In the genomic region with DNA sequence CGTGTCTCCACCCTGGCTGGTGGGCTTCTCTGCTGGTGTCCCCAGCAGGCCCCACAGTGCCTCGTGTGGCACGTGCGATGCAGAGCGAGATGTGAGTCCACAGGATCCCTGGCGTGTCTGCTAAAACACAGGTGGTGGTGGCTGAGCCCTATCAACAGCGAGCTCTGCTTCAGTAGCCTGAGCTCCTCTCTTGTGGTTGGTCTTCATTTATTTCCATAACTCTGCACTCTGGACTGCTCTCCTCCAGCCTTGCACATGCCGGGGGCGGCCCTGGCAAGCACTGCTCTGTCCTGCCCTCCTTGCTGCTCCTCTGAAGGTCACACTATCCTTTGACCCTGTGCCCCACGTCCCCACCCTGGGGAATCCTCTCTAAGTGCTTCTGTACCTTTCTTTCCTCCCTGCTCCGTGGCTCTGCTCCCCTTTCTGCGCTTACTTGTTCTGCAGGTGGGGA, we compare ENCODE assay signal across 17 cellular contexts. TPM values are rescaled to one million over a fixed set of nuclear protein-coding genes. Genes with fewer than 3 reads are reported as not detected.
DNase-seq lines count a peak whose midpoint lies in the region; ATAC-seq and TF ChIP-seq lines count a peak whose summit lies in the region.
"Had no signal": no experiment of that assay in that cellular context is flagged by ENCODE, and none has a peak within 500 bp of the region (broad histone marks: within the 10 kb centered on the region; RNA-seq: fewer than 3 reads in every experiment).

No MANE protein-coding gene starts in this region.

- peaks cover 13% of the 10 kb centered on the region for H3K27me3 Mint-ChIP-seq in neural progenitor cell (ENCODE audit: insufficient read depth, low read depth)

- no peaks in the 10 kb centered on the region for H3K79me2 ChIP-seq in DND-41 (ENCODE audit: insufficient read depth, low read length)
- H3K79me2 ChIP-seq in neural progenitor cell (ENCODE audit: low read depth) = no peaks in the 10 kb centered on the region
- H3K79me2 ChIP-seq: parathyroid adenoma had no signal

- H3F3A ChIP-seq in neural progenitor cell (ENCODE audit: low read depth) = no peaks in the 10 kb centered on the region

- H3K4me1 ChIP-seq in DND-41 (ENCODE audit: insufficient read depth, low read length) (no peaks in the 10 kb centered on the region), neural progenitor cell (no peaks in the 10 kb centered on the region)
- H3K4me1 ChIP-seq: parathyroid adenoma had no signal

- H3K27me3 ChIP-seq in DND-41 (ENCODE audit: insufficient read depth, low read length, poor library complexity) = no peaks in the 10 kb centered on the region
- H3K27me3 ChIP-seq in WERI-Rb-1 (ENCODE audit: insufficient read depth, low read depth, severe bottlenecking) = peaks cover 51% of the 10 kb centered on the region
- no peaks in the 10 kb centered on the region for H3K27me3 ChIP-seq in neural progenitor cell
- H3K27me3 ChIP-seq: brain microvascular endothelial cell had no signal

- DNase-seq in NCI-H1417 (lab: John Stamatoyannopoulos, UW) (peak in 2 of 3 experiments; percentile 14 to 30), NCI-H1417 treated with DMSO at 0.1 percent for 48 hours (lab: John Stamatoyannopoulos, UW) (no peak), DND-41 (peak; percentile 15), WERI-Rb-1 (no peak), neural progenitor cell (ENCODE audit: low spot score) (peak; percentile 38), Ammon's horn (ENCODE audit: low spot score) (no peak), erythroblast (lab: John Stamatoyannopoulos, UW) (no peak)
- DNase-seq in stimulated activated CD4-positive, alpha-beta T cell treated with anti-CD3 and anti-CD28 coated beads, Interleukin-4, amount 100 ng/mL, for 1 hour = no peak
- DNase-seq: activated CD4-positive, alpha-beta T cell treated with anti-CD3 and anti-CD28 coated beads for 1 hour; activated naive CD8-positive, alpha-beta T cell treated with anti-CD3 and anti-CD28 coated beads, Interleukin-2, amount 50 U/mL, for 24 hours; brain microvascular endothelial cell; foreskin fibroblast; HFFc6; natural killer cell had no signal

- no peak overlapping the region for H3K27ac ChIP-seq in DND-41 (ENCODE audit: low read length)
- H3K27ac ChIP-seq in WERI-Rb-1 = no peak overlapping the region
- H3K27ac ChIP-seq in neural progenitor cell = no peak overlapping the region
- H3K27ac ChIP-seq: brain microvascular endothelial cell, parathyroid adenoma, skin epidermis had no signal

- H3K27ac Mint-ChIP-seq in neural progenitor cell = no peak overlapping the region
- H3K27ac Mint-ChIP-seq: activated naive CD8-positive, alpha-beta T cell treated with anti-CD3 and anti-CD28 coated beads, Interleukin-2, amount 50 U/mL, for 24 hours; HFFc6; natural killer cell had no signal

- H2AFZ ChIP-seq in DND-41 (ENCODE audit: low read depth, low read length) = no peak overlapping the region
- no peak overlapping the region for H2AFZ ChIP-seq in neural progenitor cell (replicated peaks)
- H2AFZ ChIP-seq: parathyroid adenoma had no signal

- H3K36me3 ChIP-seq in DND-41 (ENCODE audit: insufficient read depth, low read length) (no peaks in the 10 kb centered on the region), WERI-Rb-1 (no peaks in the 10 kb centered on the region), neural progenitor cell (no peaks in the 10 kb centered on the region)
- H3K36me3 ChIP-seq: brain microvascular endothelial cell had no signal

- H3K9me3 ChIP-seq in DND-41 (ENCODE audit: insufficient read depth, low read length, severe bottlenecking) = no peaks in the 10 kb centered on the region
- no peaks in the 10 kb centered on the region for H3K9me3 ChIP-seq in WERI-Rb-1 (ENCODE audit: severe bottlenecking)
- no peaks in the 10 kb centered on the region for H3K9me3 ChIP-seq in neural progenitor cell (ENCODE audit: low read depth)

- H3K36me3 Mint-ChIP-seq in neural progenitor cell = no peaks in the 10 kb centered on the region
- H3K36me3 Mint-ChIP-seq: CD14-positive monocyte, natural killer cell had no signal

- TF ChIP-seq CTCF in DND-41 (IDR thresholded peaks at IDR 0.05; ENCODE audit: borderline replicate concordance, extremely low read depth, low read length, poor library complexity, severe bottlenecking) (peak; percentile 37), WERI-Rb-1 (IDR thresholded peaks at IDR 0.05; ENCODE audit: low read depth, low read length) (peak; percentile 30; the same call in 1 of the 2 replicates), neural progenitor cell (IDR thresholded peaks at IDR 0.05) (peak; percentile 28)

- TF ChIP-seq POLR2A in erythroblast (IDR thresholded peaks at IDR 0.05; ENCODE audit: low read length) = no peak

- H3K4me3 ChIP-seq in DND-41 (ENCODE audit: low read depth in 1 of 2, low read length in 2 of 2) (no peak overlapping the region), WERI-Rb-1 (ENCODE audit: low read depth, low read length) (no peak overlapping the region), neural progenitor cell (no peak overlapping the region)
- H3K4me3 ChIP-seq: skin epidermis had no signal

- H3K4me1 Mint-ChIP-seq in neural progenitor cell = peaks cover 8% of the 10 kb centered on the region
- H3K4me1 Mint-ChIP-seq: activated naive CD8-positive, alpha-beta T cell treated with anti-CD3 and anti-CD28 coated beads, Interleukin-2, amount 50 U/mL, for 24 hours; CD14-positive monocyte; natural killer cell had no signal

- H3K9ac ChIP-seq in DND-41 (ENCODE audit: low read depth, low read length) (no peak overlapping the region), neural progenitor cell (no peak overlapping the region)
- H3K9ac ChIP-seq: parathyroid adenoma had no signal

- H3K4me2 ChIP-seq in DND-41 (ENCODE audit: insufficient read depth, low read length) (no peak overlapping the region), neural progenitor cell (no peak overlapping the region)

- H3K4me3 Mint-ChIP-seq in neural progenitor cell = no peak overlapping the region
- H3K4me3 Mint-ChIP-seq: activated naive CD8-positive, alpha-beta T cell treated with anti-CD3 and anti-CD28 coated beads, Interleukin-2, amount 50 U/mL, for 24 hours; CD14-positive monocyte; HFFc6; natural killer cell had no signal

- H4K20me1 ChIP-seq in DND-41 (ENCODE audit: insufficient read depth, low read length) = 0 out of 2 replicates have a peak, but pooled peaks cover 3% of the 10 kb centered on the region
- H4K20me1 ChIP-seq in neural progenitor cell (ENCODE audit: low read depth) = no peaks in the 10 kb centered on the region

- H3K9me3 Mint-ChIP-seq in neural progenitor cell = peaks cover 6% of the 10 kb centered on the region
- H3K9me3 Mint-ChIP-seq: activated naive CD8-positive, alpha-beta T cell treated with anti-CD3 and anti-CD28 coated beads, Interleukin-2, amount 50 U/mL, for 24 hours; CD14-positive monocyte; HFFc6; natural killer cell had no signal

- peak; percentile 53; the same call in 1 of the 3 replicates for ATAC-seq in DND-41 (ENCODE audit: insufficient read depth, low read depth)
- ATAC-seq: activated naive CD8-positive, alpha-beta T cell treated with anti-CD3 and anti-CD28 coated beads, Interleukin-2, amount 50 U/mL, for 24 hours had no signal

RNA-seq across cellular contexts. Expression of a gene that starts 59.2 kb away (rescaled TPM):
- total RNA-seq in neural progenitor cell (ENCODE audit: low replicate concordance) = 54.0 and 65.4 TPM in 2 replicates

RNA-seq across cellular contexts. Expression of a gene that starts 59.6 kb away (rescaled TPM):
- 16.2 and 33.5 TPM in 2 replicates for total RNA-seq in neural progenitor cell (ENCODE audit: low replicate concordance)

Comparison
In these comparisons a context has a peak if more than half of its experiments do, and no peak if none do; other contexts are left out.
1. DNase-seq: peak in NCI-H1417 (2 of 3), DND-41 (single experiment) and neural progenitor cell (single experiment); none in NCI-H1417 treated with DMSO at 0.1 percent for 48 hours (single experiment), WERI-Rb-1 (single experiment), Ammon's horn (single experiment), stimulated activated CD4-positive, alpha-beta T cell treated with anti-CD3 and anti-CD28 coated beads, Interleukin-4, amount 100 ng/mL, for 1 hour (single experiment) and erythroblast (0 of 2).
2. Peak in every context shown above with its lines, with median percentiles within 50 percentile points of each other: CTCF ChIP-seq.